In genomic region chr14:65213316-65213715, GRCh38 we compare ENCODE assay signal across 16 cellular contexts.
DNase-seq lines count a peak whose midpoint lies in the region; ATAC-seq, FAIRE-seq and TF ChIP-seq lines count a peak whose summit lies in the region.
"Had no signal": no experiment of that assay in that cellular context is flagged by ENCODE, and none has a peak within 500 bp of the region (broad histone marks: within the 10 kb centered on the region; RNA-seq: fewer than 3 reads in every experiment).

No MANE protein-coding gene starts in this region.

- FAIRE-seq in HTR-8/SVneo (lab: Jason Lieb, UNC): peak; percentile 38
- FAIRE-seq: K562, RCC 7860 had no signal

- no peak overlapping the region for H3K4me3 ChIP-seq in choroid plexus epithelial cell (ENCODE audit: low read depth, low read length)
- H3K4me3 ChIP-seq: BLaER1 treated with 17β-estradiol and CSF1 and Interleukin-3, amounts not matched to agents 10 nM and 100 nM; K562 had no signal

- no peak overlapping the region for H3K4me3 Mint-ChIP-seq in memory B cell

- no peak for ATAC-seq in memory B cell (ENCODE audit: low read depth)
- ATAC-seq: HCT116, K562 had no signal

- H3K27ac Mint-ChIP-seq in memory B cell: peak overlapping the region; percentile 8

- H3K27me3 Mint-ChIP-seq in memory B cell: no peaks in the 10 kb centered on the region

- no peak for TF ChIP-seq CTCF in choroid plexus epithelial cell (conservative IDR thresholded peaks at IDR 0.05; ENCODE audit: low read depth, low read length)

- H3K4me1 Mint-ChIP-seq in memory B cell: peaks cover 38% of the 10 kb centered on the region

- H3K36me3 Mint-ChIP-seq in memory B cell: peaks cover 14% of the 10 kb centered on the region

- DNase-seq in HTR-8/SVneo (ENCODE audit: insufficient read length, low spot score) (no peak), choroid plexus epithelial cell (ENCODE audit: low read depth) (peak; percentile 51), memory B cell (ENCODE audit: low spot score in 2 of 2) (no peak), dermis blood vessel endothelial cell (no peak), ecto neural progenitor cell (ENCODE audit: low spot score) (no peak), putamen (ENCODE audit: low spot score) (no peak)
- no peak for DNase-seq in activated T-cell treated with anti-CD3 and anti-CD28 coated beads, Interleukin-2, amount 50 U/mL, for 48 hours
- DNase-seq: DMS 273 treated with DMSO at 0.1 percent for 48 hours, NCI-H1436, NCI-H2081, NCI-H510A treated with DMSO at 0.1 percent for 48 hours, SHP77 treated with DMSO at 0.1 percent for 48 hours had no signal

- H3K9me3 Mint-ChIP-seq in memory B cell: no peaks in the 10 kb centered on the region
